8 cellular contexts compared by ENCODE assay signal in the genomic region with DNA sequence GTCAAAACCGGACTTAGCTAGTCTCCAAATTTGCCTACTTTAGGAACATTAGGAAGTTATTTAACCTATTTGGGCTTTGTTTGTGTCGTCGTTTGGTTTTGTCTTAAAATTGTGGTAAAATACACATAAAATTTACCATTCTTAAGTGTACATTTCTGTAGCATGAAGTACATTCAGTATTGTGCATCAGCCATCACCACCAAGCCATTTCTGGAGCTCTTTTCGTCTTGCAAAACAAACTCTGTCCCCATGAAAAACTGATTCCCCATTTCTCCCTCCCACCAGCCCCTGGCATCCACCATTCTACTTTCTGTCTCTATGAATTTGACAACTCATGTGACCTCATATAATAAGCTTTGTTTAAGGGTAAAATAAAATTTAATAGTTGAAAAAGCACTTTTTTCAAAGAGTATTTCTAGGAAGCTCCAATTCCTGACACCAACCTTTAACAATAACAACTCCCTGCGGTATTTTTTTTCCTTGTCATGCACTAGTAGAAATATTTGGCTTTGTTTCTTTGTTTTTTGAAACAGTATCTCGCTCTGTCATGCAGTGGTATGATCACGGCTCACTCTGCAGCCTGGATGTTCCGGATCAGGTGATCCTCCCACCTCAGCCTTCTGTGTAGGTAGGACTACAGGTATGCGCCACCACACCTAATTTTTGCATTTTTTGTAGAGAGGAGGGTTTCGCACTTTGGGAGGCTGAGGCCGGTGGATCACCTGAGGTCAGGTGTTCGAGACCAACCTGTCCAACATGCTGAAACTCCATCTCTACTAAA. TPM values are rescaled to one million over a fixed set of nuclear protein-coding genes. Genes with fewer than 3 reads are reported as not detected.
A peak's percentile ranks its signal among the peaks of the same experiment; 100 is the strongest.
DNase-seq lines count a peak whose midpoint lies in the region; ATAC-seq and TF ChIP-seq lines count a peak whose summit lies in the region.

No MANE protein-coding gene starts in this region.

- no peaks in the 10 kb centered on the region for H3K9me2 ChIP-seq in DOHH2 (replicated peaks; ENCODE audit: control insufficient read depth, low read length)

- intact Hi-C loops in esophagus squamous epithelium (cut with DNase I), result no loop called here
- intact Hi-C loops in prostate gland (cut with DNase I), result no loop called here

- POLR2A ChIA-PET in GM10248 (lab: Yijun Ruan, JAX), result interaction anchor here (1.3 to 2.2 kb wide), 6 partner anchors 8 to 144 kb away, joined by 3 to 17 read pairs (median 8); no protein-coding TSS in a partner anchor

- H3K9me3 ChIP-seq in DOHH2 (ENCODE audit: control insufficient read depth, insufficient read depth, low read length), result no peaks in the 10 kb centered on the region
- no peaks in the 10 kb centered on the region for H3K9me3 ChIP-seq in SJCRH30 (replicated peaks)
- H3K9me3 ChIP-seq in esophagus squamous epithelium, result no peaks in the 10 kb centered on the region
- no peaks in the 10 kb centered on the region for H3K9me3 ChIP-seq in prostate gland

- peak overlapping the region; percentile 73 for H3K4me2 ChIP-seq in DOHH2 (ENCODE audit: low read length)

- no peaks in the 10 kb centered on the region; the same call in 1 of the 2 replicates for H3K27me3 ChIP-seq in DOHH2 (ENCODE audit: control insufficient read depth, low read length)
- no peaks in the 10 kb centered on the region for H3K27me3 ChIP-seq in SJCRH30
- H3K27me3 ChIP-seq in esophagus squamous epithelium, result no peaks in the 10 kb centered on the region
- no peaks in the 10 kb centered on the region for H3K27me3 ChIP-seq in prostate gland (replicated peaks; ENCODE audit: insufficient read depth)

- H3F3A ChIP-seq in DOHH2 (ENCODE audit: control insufficient read depth, insufficient read depth), result peaks cover 60% of the 10 kb centered on the region

- CTCF ChIA-PET in GM10248 (lab: Yijun Ruan, JAX), result interaction anchor here (0.8 to 14.4 kb wide), 7 partner anchors 8 to 19 kb away, joined by 3 to 193 read pairs (median 5); no protein-coding TSS in a partner anchor

- 16 to 21% methylated on average over 11 to 12 of the region's 12 CpGs for WGBS in esophagus squamous epithelium, 2 donors
- WGBS in prostate gland, result 31% methylated on average over 12 of the region's 12 CpGs

- TF ChIP-seq CTCF in DOHH2 (IDR thresholded peaks at IDR 0.05; ENCODE audit: low read depth, low read length, poor library complexity, severe bottlenecking) (no peak), esophagus squamous epithelium (IDR thresholded peaks at IDR 0.05) (no peak), prostate gland (IDR thresholded peaks at IDR 0.05) (peak in 1 of 4 experiments; percentile 8), GM10248 (IDR thresholded peaks at IDR 0.05; ENCODE audit: control extremely low read depth, extremely low read depth, low read depth, missing control alignments) (no peak)

- peaks cover 12% of the 10 kb centered on the region for H4K20me1 ChIP-seq in DOHH2 (ENCODE audit: control insufficient read depth, insufficient read depth, low read depth, low read length)

- peak overlapping the region; percentile 98 for H3K27ac ChIP-seq in DOHH2 (ENCODE audit: low read depth, low read length)
- peak overlapping the region; percentile 99 for H3K27ac ChIP-seq in SJCRH30
- H3K27ac ChIP-seq in esophagus squamous epithelium, result peak overlapping the region; percentile 94 to 100 (median 98)
- peak overlapping the region; percentile 99 to 100 for H3K27ac ChIP-seq in prostate gland

- DNase-seq in SJCRH30 (peak in 1 of 2 experiments; percentile 54), esophagus squamous epithelium (lab: John Stamatoyannopoulos, UW) (no peak), prostate gland (ENCODE audit: low spot score) (peak; percentile 66), GM10248 (ENCODE audit: extremely low spot score) (no peak), nucleus accumbens (lab: John Stamatoyannopoulos, UW) (no peak), COLO829 (ENCODE audit: low spot score) (no peak)

- H3K36me3 ChIP-seq in DOHH2 (ENCODE audit: control insufficient read depth, low read length), result peaks cover 14% of the 10 kb centered on the region
- H3K36me3 ChIP-seq in SJCRH30, result peaks cover 8% of the 10 kb centered on the region; the same call in 1 of the 2 replicates
- peaks cover 0 to 12% (median 11%) of the 10 kb centered on the region in 3 donors for H3K36me3 ChIP-seq in esophagus squamous epithelium
- no peaks in the 10 kb centered on the region for H3K36me3 ChIP-seq in prostate gland

- peaks cover 81% of the 10 kb centered on the region for H3K4me1 ChIP-seq in DOHH2 (ENCODE audit: control insufficient read depth, low read length)
- H3K4me1 ChIP-seq in SJCRH30, result peaks cover 20% of the 10 kb centered on the region; the same call in 1 of the 2 replicates
- peaks cover 19 to 76% (median 50%) of the 10 kb centered on the region in 3 donors for H3K4me1 ChIP-seq in esophagus squamous epithelium
- H3K4me1 ChIP-seq in prostate gland (replicated peaks), result peaks cover 4% of the 10 kb centered on the region

- peaks cover 30% of the 10 kb centered on the region for H3K79me2 ChIP-seq in DOHH2 (ENCODE audit: control insufficient read depth, low read length)

- ATAC-seq in HG03571 (IDR thresholded peaks at IDR 0.05; ENCODE audit: unreplicated experiment), result no peak

- TF ChIP-seq POLR2A in esophagus squamous epithelium (IDR thresholded peaks at IDR 0.05) (no peak), prostate gland (IDR thresholded peaks at IDR 0.05) (no peak)

- H3K4me3 ChIP-seq in DOHH2 (ENCODE audit: low read length), result peak overlapping the region; percentile 97
- H3K4me3 ChIP-seq in SJCRH30, result peak overlapping the region; percentile 98
- H3K4me3 ChIP-seq in esophagus squamous epithelium, result peak overlapping the region; percentile 10 to 98 (median 83)
- H3K4me3 ChIP-seq in prostate gland, result peak overlapping the region; percentile 17 to 28

RNA-seq across cellular contexts. Expression of a gene that starts 3.6 kb away (rescaled TPM):
- 492 and 503 TPM in 2 replicates for total RNA-seq in SJCRH30 (2014; rRNA removed; shearing (Covaris generic))
- 1,000 to 10,000 TPM; 1,012 to 1,417 (median 1,215) TPM for total RNA-seq in esophagus squamous epithelium
- total RNA-seq in prostate gland, result 1,000 to 10,000 TPM in 1 of 2 donors, 100 to 1,000 TPM in 1; 854 to 1,154 TPM

RNA-seq across cellular contexts. Expression of a gene that starts 54.4 kb away (rescaled TPM):
- 36.1 TPM in 2 replicates for total RNA-seq in SJCRH30 (2014; rRNA removed; shearing (Covaris generic))
- total RNA-seq in esophagus squamous epithelium (1 to 10 TPM; 7.1 to 9.5 (median 8.8) TPM), prostate gland (10 to 100 TPM; 28.0 to 44.4 TPM)

Comparison
In these comparisons a context has a peak if more than half of its experiments do, and no peak if none do; other contexts are left out.
1. H3K4me3 ChIP-seq: peak in every context shown above with its lines; median percentile 98 in SJCRH30; 97 in DOHH2; 83 in esophagus squamous epithelium; 22 in prostate gland.